In genomic region chr6:16206595-16207037, GRCh38 we compare ENCODE assay signal across 8 cellular contexts. TPM values are rescaled to one million over a fixed set of nuclear protein-coding genes. Genes with fewer than 3 reads are reported as not detected.
DNase-seq lines count a peak whose midpoint lies in the region; ATAC-seq, FAIRE-seq and TF ChIP-seq lines count a peak whose summit lies in the region.

No MANE protein-coding gene starts in this region.

- peak; percentile 84 for TF ChIP-seq CTCF in LNCaP clone FGC (IDR thresholded peaks at IDR 0.05; ENCODE audit: control insufficient read depth, extremely low read depth, insufficient read depth)
- TF ChIP-seq CTCF in K562 (IDR thresholded peaks at IDR 0.05 in 2 of 3, conservative IDR thresholded peaks at IDR 0.05 in 1 of 3; ENCODE audit: insufficient read depth in 2 of 3, low read depth in 1 of 3, low read length in 3 of 3) = peak; percentile 88 to 98 (median 96)

- H3K4me3 ChIP-seq in LNCaP clone FGC (ENCODE audit: low read depth, low read length) (no peak overlapping the region), SJCRH30 (no peak overlapping the region), K562 (no peak overlapping the region), skeletal muscle satellite cell (ENCODE audit: low read length) (no peak overlapping the region)

- H3K36me3 Mint-ChIP-seq in activated naive CD4-positive, alpha-beta T cell treated with anti-CD3 and anti-CD28 coated beads for 36 hours (ENCODE audit: low read depth) = no peaks in the 10 kb centered on the region

- H3K9me1 ChIP-seq in K562 (ENCODE audit: control insufficient read depth, insufficient read depth, low read length) = no peaks in the 10 kb centered on the region

- H3K4me1 ChIP-seq in SJCRH30 (peaks cover 27% of the 10 kb centered on the region), K562 (replicated peaks in 1 of 2; ENCODE audit: control insufficient read depth in 2 of 2, insufficient read depth in 2 of 2, low read length in 2 of 2) (peaks cover 8 to 14% of the 10 kb centered on the region in 2 experiments; a peak in 4 of 5 replicates), skeletal muscle satellite cell (ENCODE audit: control insufficient read depth, insufficient read depth, low read length) (peaks cover 20% of the 10 kb centered on the region)

- H3K4me1 Mint-ChIP-seq in activated naive CD4-positive, alpha-beta T cell treated with anti-CD3 and anti-CD28 coated beads for 36 hours (ENCODE audit: low read depth) = no peaks in the 10 kb centered on the region

- peaks cover 3% of the 10 kb centered on the region for H3K27me3 Mint-ChIP-seq in activated naive CD4-positive, alpha-beta T cell treated with anti-CD3 and anti-CD28 coated beads for 36 hours (ENCODE audit: low read depth)

- POLR2A ChIA-PET in K562 (lab: Yijun Ruan, JAX) = interaction anchor here (1.1 to 2.7 kb wide), 4 partner anchors 11 to 75 kb away, joined by 3 to 9 read pairs (median 5); no protein-coding TSS in a partner anchor

- TF ChIP-seq RAD21 in K562 (CRISPR knock-in tag; conservative IDR thresholded peaks at IDR 0.05 in 1 of 2, IDR thresholded peaks at IDR 0.05 in 1 of 2) = peak; percentile 97

- H3K27me3 ChIP-seq in SJCRH30 (no peaks in the 10 kb centered on the region), K562 (ENCODE audit: control insufficient read depth in 2 of 2, insufficient read depth in 2 of 2, low read length in 2 of 2) (no peaks in the 10 kb centered on the region), skeletal muscle satellite cell (ENCODE audit: control insufficient read depth, insufficient read depth, low read length) (peaks cover 8% of the 10 kb centered on the region)

- H3K4me3 Mint-ChIP-seq in activated naive CD4-positive, alpha-beta T cell treated with anti-CD3 and anti-CD28 coated beads for 36 hours = no peak overlapping the region

- FAIRE-seq in K562 (lab: Jason Lieb, UNC) = peak; percentile 94

- no TSS peak for BruUV-seq in K562 (replicated peaks; lab: Mats Ljungman, UMichigan)

- TF ChIP-seq POLR2A in K562 (conservative IDR thresholded peaks at IDR 0.05) = no peak

- CTCF ChIA-PET in activated naive CD4-positive, alpha-beta T cell treated with anti-CD3 and anti-CD28 coated beads for 36 hours (lab: Charles Lee) = interaction anchor here (0.7 to 2.3 kb wide), 13 partner anchors 8 to 514 kb away, joined by 3 to 15 read pairs (median 4); no protein-coding TSS in a partner anchor
- CTCF ChIA-PET in K562 (lab: Yijun Ruan, JAX; ENCODE audit: low intra/inter-chr PET ratio) = interaction anchor here (0.5 to 3.7 kb wide), 5 partner anchors 16 to 515 kb away, joined by 3 to 66 read pairs (median 3); no protein-coding TSS in a partner anchor

- no peaks in the 10 kb centered on the region for H3K79me2 ChIP-seq in K562 (ENCODE audit: control insufficient read depth, insufficient read depth, low read length)

- no peak overlapping the region for H3K27ac Mint-ChIP-seq in activated naive CD4-positive, alpha-beta T cell treated with anti-CD3 and anti-CD28 coated beads for 36 hours

- H3K9ac ChIP-seq in K562 (ENCODE audit: insufficient read depth in 1 of 2, low read depth in 2 of 2, low read length in 2 of 2) = no peak overlapping the region
- H3K9ac ChIP-seq in skeletal muscle satellite cell (ENCODE audit: low read depth, low read length) = peak overlapping the region; percentile 29

- H3K4me2 ChIP-seq in K562 (ENCODE audit: insufficient read depth, low read length) (peak overlapping the region; percentile 8; the same call in 1 of the 2 replicates), skeletal muscle satellite cell (ENCODE audit: low read length) (peak overlapping the region; percentile 41)

- intact Hi-C loops in activated naive CD4-positive, alpha-beta T cell treated with anti-CD3 and anti-CD28 coated beads for 36 hours (cut with micrococcal nuclease) = loop anchor here (1.0 kb wide), 3 partner anchors 23 to 515 kb away; no protein-coding TSS in a partner anchor
- intact Hi-C loops in K562 (cut with micrococcal nuclease) = loop anchor here (1.0 to 10.0 kb wide), 4 partner anchors 71 to 952 kb away; partner anchors contain the start of gene MYLIP

- ATAC-seq in K562 (peak; percentile 88), HG02610 (IDR thresholded peaks at IDR 0.05; ENCODE audit: unreplicated experiment) (no peak)

- TF ChIP-seq EP300 in K562 (IDR thresholded peaks at IDR 0.05; ENCODE audit: low read length) = no peak; the same call in 1 of the 2 replicates

- H4K20me1 ChIP-seq in K562 (replicated peaks; ENCODE audit: control insufficient read depth, insufficient read depth, low read length) = no peaks in the 10 kb centered on the region

- H2AFZ ChIP-seq in K562 (ENCODE audit: low read depth, low read length) = peak overlapping the region; percentile 77

- H3K9me3 Mint-ChIP-seq in activated naive CD4-positive, alpha-beta T cell treated with anti-CD3 and anti-CD28 coated beads for 36 hours = no peaks in the 10 kb centered on the region

- WGBS in K562 (ENCODE audit: insufficient coverage, low coverage, missing lambda C conversion rate) = 3% methylated on average over 6 of the region's 6 CpGs

- in situ Hi-C loops in K562 (cut with MboI) = no loop called here

- DNase-seq in activated naive CD4-positive, alpha-beta T cell treated with anti-CD3 and anti-CD28 coated beads for 36 hours = peak; percentile 61
- DNase-seq in activated naive CD4-positive, alpha-beta T cell (lab: John Stamatoyannopoulos, UW) = no peak
- peak; percentile 19 for DNase-seq in LNCaP clone FGC (ENCODE audit: low read depth)
- peak; percentile 51 to 84 for DNase-seq in SJCRH30
- peak; percentile 79 to 84 (median 79) for DNase-seq in K562 (ENCODE audit: extremely low read depth in 1 of 4, low spot score in 3 of 4)
- peak; percentile 44 for DNase-seq in iPS DF 4.7 (ENCODE audit: extremely low read depth, low spot score)

- H3K27ac ChIP-seq in SJCRH30 (peak overlapping the region; percentile 100), K562 (ENCODE audit: extremely low read depth, low read depth, low read length) (no peak overlapping the region; the same call in 1 of the 3 replicates)

- H3K9me3 ChIP-seq in SJCRH30 (replicated peaks) (no peaks in the 10 kb centered on the region), K562 (replicated peaks; ENCODE audit: control insufficient read depth, insufficient read depth, low read depth, low read length) (no peaks in the 10 kb centered on the region), skeletal muscle satellite cell (replicated peaks; ENCODE audit: low read length) (no peaks in the 10 kb centered on the region)

- H3K36me3 ChIP-seq in SJCRH30 (no peaks in the 10 kb centered on the region), K562 (ENCODE audit: control insufficient read depth, insufficient read depth, low read length) (no peaks in the 10 kb centered on the region), skeletal muscle satellite cell (ENCODE audit: insufficient read depth, low read length) (no peaks in the 10 kb centered on the region)

TF ChIP-seq in K562, 482 proteins besides CTCF, POLR2A, EP300 and RAD21 (continues in another document):
- TF ChIP-seq SP1 (CRISPR knock-in tag; IDR thresholded peaks at IDR 0.05) = no peak; the same call in 1 of the 2 replicates
- TF ChIP-seq ZNF639 (CRISPR knock-in tag; conservative IDR thresholded peaks at IDR 0.05 in 1 of 2, IDR thresholded peaks at IDR 0.05 in 1 of 2) = no peak
- TF ChIP-seq ETV5 (CRISPR knock-in tag; IDR thresholded peaks at IDR 0.05; ENCODE audit: low read depth) = peak; percentile 82
- no peak for TF ChIP-seq PKNOX1 (IDR thresholded peaks at IDR 0.05)
- TF ChIP-seq SMARCB1 (IDR thresholded peaks at IDR 0.05; ENCODE audit: insufficient read length, low read depth) = no peak

RNA-seq across cellular contexts. Expression of gene GMPR, which starts 31.8 kb away (rescaled TPM):
- total RNA-seq in activated naive CD4-positive, alpha-beta T cell treated with anti-CD3 and anti-CD28 coated beads for 36 hours = 1 to 10 TPM in 1 of 2 experiments, under 1 TPM in 1; 0.94 to 1.0 TPM
- total RNA-seq in SJCRH30 (2014; rRNA removed; shearing (Covaris generic)) = 28.7 and 29.3 TPM in 2 replicates
- 58.9 and 89.1 TPM in 2 replicates for total RNA-seq in K562 (2011; cell fraction: chromatin; rRNA removed; ENCODE audit: low replicate concordance)
- total RNA-seq in K562 (2011; cell fraction: nucleolus; rRNA removed) = 52.6 and 53.0 TPM in 2 replicates
- 58.1 and 58.7 TPM in 2 replicates for total RNA-seq in K562 (2011; cell fraction: nucleoplasm; rRNA removed)
- total RNA-seq in K562 (2014; rRNA removed) (42.5 and 46.2 TPM in 2 replicates), K562 (2014; rRNA removed; fragmentation: Illumina TruSeq; extraction: Trizol) (34.1 and 34.6 TPM in 2 replicates), K562 (2015; rRNA removed; fragmentation: Illumina TruSeq; extraction: Trizol) (52.9 and 53.5 TPM in 2 replicates), K562 (2021) (64.1 and 73.7 TPM in 2 replicates)
- polyA plus RNA-seq in K562 (2011; rRNA removed) (66.7 and 72.1 TPM in 2 replicates), K562 (2014; fragmentation: Illumina TruSeq; extraction: Trizol) (83.7 and 85.6 TPM in 2 replicates), K562 (2014; fragmentation: Nextera tagmentation; extraction: Ambion mirVana) (10 to 100 TPM; 42.0 to 47.8 TPM), K562 (2014; rRNA removed) (45.6 and 49.8 TPM in 2 replicates)
- 97.7 and 111 TPM in 2 replicates for polyA plus RNA-seq in K562 (2011; cell fraction: cytosol; rRNA removed)
- 50.2 and 57.5 TPM in 2 replicates for polyA plus RNA-seq in K562 (2011; cell fraction: nucleus; rRNA removed)
- 80.2 and 117 TPM in 2 replicates for polyA plus RNA-seq in K562 (2012)
- polyA minus RNA-seq in K562 (2011; rRNA and poly(A)+ RNA removed) = 82.0 and 85.1 TPM in 2 replicates
- 38.0 and 45.0 TPM in 2 replicates for polyA minus RNA-seq in K562 (2011; cell fraction: cytosol; rRNA and poly(A)+ RNA removed)
- polyA minus RNA-seq in K562 (2011; cell fraction: nucleus; rRNA and poly(A)+ RNA removed) = 26.5 and 45.9 TPM in 2 replicates
- total RNA-seq in skeletal muscle satellite cell (2012; rRNA removed) = 0.25 and 2.2 TPM in 2 replicates

Comparison
In these comparisons a context has a peak if more than half of its experiments do, and no peak if none do; other contexts are left out.
1. DNase-seq: peak in activated naive CD4-positive, alpha-beta T cell treated with anti-CD3 and anti-CD28 coated beads for 36 hours (single experiment), LNCaP clone FGC (single experiment), SJCRH30 (2 of 2), K562 (4 of 4) and iPS DF 4.7 (single experiment); none in activated naive CD4-positive, alpha-beta T cell (0 of 4).
2. RNA of gene GMPR, which starts 31.8 kb away (total RNA-seq): 34.1 to 89.1 TPM in K562 and 28.7 to 29.3 TPM in SJCRH30; 0.94 to 1.0 TPM in activated naive CD4-positive, alpha-beta T cell treated with anti-CD3 and anti-CD28 coated beads for 36 hours; every median in the first group is over 10 times any median in the second.